ENCODE assay signal across 9 cellular contexts in genomic region chr4:163701915-163702314, GRCh38.
A peak's percentile ranks its signal among the peaks of the same experiment; 100 is the strongest.
DNase-seq lines count a peak whose midpoint lies in the region; ATAC-seq and TF ChIP-seq lines count a peak whose summit lies in the region.
"Had no signal": no experiment of that assay in that cellular context is flagged by ENCODE, and none has a peak within 500 bp of the region (broad histone marks: within the 10 kb centered on the region; RNA-seq: fewer than 3 reads in every experiment).

No MANE protein-coding gene starts in this region.

- in situ Hi-C loops in astrocyte of the spinal cord (cut with HindIII; ENCODE audit: low sequenced_read_pairs): no loop called here

- H3K4me1 ChIP-seq in left lung: no peaks in the 10 kb centered on the region
- H3K4me1 ChIP-seq: ascending aorta had no signal

- no peaks in the 10 kb centered on the region for H3K27me3 ChIP-seq in left lung
- H3K27me3 ChIP-seq: ascending aorta had no signal

- H3K4me3 ChIP-seq in GM12864 (ENCODE audit: low read depth, low read length) (no peak overlapping the region), astrocyte of the spinal cord (ENCODE audit: low read depth, low read length) (no peak overlapping the region), left lung (no peak overlapping the region)
- H3K4me3 ChIP-seq: ascending aorta had no signal

- no peak overlapping the region for H3K27ac ChIP-seq in left lung
- H3K27ac ChIP-seq: ascending aorta had no signal

- peak; percentile 83 for ATAC-seq in HG03139 (IDR thresholded peaks at IDR 0.05; ENCODE audit: unreplicated experiment)
- ATAC-seq in omental fat pad (ENCODE audit: low FRiP score): no peak
- ATAC-seq in left lung: no peak

- TF ChIP-seq CTCF in GM12864 (IDR thresholded peaks at IDR 0.05; ENCODE audit: low read depth, low read length, missing control alignments) (no peak), GM20000 (IDR thresholded peaks at IDR 0.05; ENCODE audit: extremely low read depth, missing control alignments) (no peak), astrocyte of the spinal cord (IDR thresholded peaks at IDR 0.05; ENCODE audit: low read depth, low read length) (no peak), omental fat pad (IDR thresholded peaks at IDR 0.05) (no peak), left lung (IDR thresholded peaks at IDR 0.05) (no peak)

- H3K9me3 ChIP-seq in left lung: no peaks in the 10 kb centered on the region
- H3K9me3 ChIP-seq: ascending aorta had no signal

- intact Hi-C loops in left lung (cut with DNase I): no loop called here

- no peaks in the 10 kb centered on the region for H3K36me3 ChIP-seq in left lung
- H3K36me3 ChIP-seq: ascending aorta had no signal

- DNase-seq in GM12864 (ENCODE audit: low read depth) (peak; percentile 26), GM20000 (ENCODE audit: low spot score) (peak; percentile 16), astrocyte of the spinal cord (ENCODE audit: low read depth, low spot score) (peak; percentile 78), omental fat pad (ENCODE audit: low spot score) (no peak), left lung (no peak), COR-L47 (lab: John Stamatoyannopoulos, UW) (no peak)
- DNase-seq in activated naive CD4-positive, alpha-beta T cell treated with Interleukin-2 at 50 U/mL for 16 hours: no peak

Comparison
In these comparisons a context has a peak if more than half of its experiments do, and no peak if none do; other contexts are left out.
1. DNase-seq: peak in GM12864 (single experiment), GM20000 (single experiment) and astrocyte of the spinal cord (single experiment); none in activated naive CD4-positive, alpha-beta T cell treated with Interleukin-2 at 50 U/mL for 16 hours (single experiment), omental fat pad (single experiment), left lung (0 of 2) and COR-L47 (single experiment).